Comparison of ENCODE assay signal across 16 cellular contexts in genomic region chr12:122028165-122028591, GRCh38. TPM values are rescaled to one million over a fixed set of nuclear protein-coding genes. Genes with fewer than 3 reads are reported as not detected.
DNase-seq lines count a peak whose midpoint lies in the region; ATAC-seq, FAIRE-seq and TF ChIP-seq lines count a peak whose summit lies in the region.
"Had no signal": no experiment of that assay in that cellular context is flagged by ENCODE, and none has a peak within 500 bp of the region (broad histone marks: within the 10 kb centered on the region; RNA-seq: fewer than 3 reads in every experiment).

No MANE protein-coding gene starts in this region.

- peak overlapping the region; percentile 50 for H3K4me2 ChIP-seq in astrocyte (ENCODE audit: low read length)

- H3K27ac ChIP-seq in astrocyte (ENCODE audit: low read depth, low read length), result no peak overlapping the region
- H3K27ac ChIP-seq: left lung had no signal

- H3K27me3 Mint-ChIP-seq in astrocyte (ENCODE audit: low read depth, unreplicated experiment), result no peaks in the 10 kb centered on the region
- H3K27me3 Mint-ChIP-seq in glutamatergic neuron (ENCODE audit: unreplicated experiment), result peaks cover 18% of the 10 kb centered on the region

- no peak overlapping the region for H3K4me3 ChIP-seq in astrocyte (ENCODE audit: insufficient read depth, low read depth, low read length)
- H3K4me3 ChIP-seq: left lung had no signal

- H3K79me2 ChIP-seq in astrocyte (ENCODE audit: insufficient read depth, low read length), result peaks cover 46% of the 10 kb centered on the region

- peaks cover 29% of the 10 kb centered on the region for H3K4me1 ChIP-seq in astrocyte (ENCODE audit: insufficient read depth, low read length)

- no peaks in the 10 kb centered on the region for H3K36me3 ChIP-seq in astrocyte (ENCODE audit: insufficient read depth, low read length)
- H3K36me3 ChIP-seq: left lung had no signal

- H3K27ac Mint-ChIP-seq in astrocyte (ENCODE audit: unreplicated experiment) (no peak overlapping the region), glutamatergic neuron (ENCODE audit: unreplicated experiment) (peak overlapping the region; percentile 71)

- no peaks in the 10 kb centered on the region for H3K27me3 ChIP-seq in astrocyte (ENCODE audit: insufficient read depth, low read length)

- peaks cover 1% of the 10 kb centered on the region for H3K36me3 Mint-ChIP-seq in astrocyte (ENCODE audit: low read depth, unreplicated experiment)
- H3K36me3 Mint-ChIP-seq in glutamatergic neuron (ENCODE audit: unreplicated experiment), result no peaks in the 10 kb centered on the region

- H4K20me1 ChIP-seq in astrocyte (ENCODE audit: insufficient read depth, low read length), result peaks cover 33% of the 10 kb centered on the region

- H3K9me3 Mint-ChIP-seq in astrocyte (ENCODE audit: unreplicated experiment) (no peaks in the 10 kb centered on the region), glutamatergic neuron (ENCODE audit: unreplicated experiment) (peaks cover 20% of the 10 kb centered on the region)

- H3K9me3 ChIP-seq in astrocyte (ENCODE audit: insufficient read depth, low read depth, low read length), result no peaks in the 10 kb centered on the region
- H3K9me3 ChIP-seq: left lung had no signal

- H3K9ac ChIP-seq in astrocyte (ENCODE audit: low read length), result no peak overlapping the region

- no peak overlapping the region for H2AFZ ChIP-seq in astrocyte (ENCODE audit: low read depth, low read length)

- no peak for ATAC-seq in HG03439 (IDR thresholded peaks at IDR 0.05; ENCODE audit: unreplicated experiment)

- H3K4me3 Mint-ChIP-seq in astrocyte (ENCODE audit: unreplicated experiment) (no peak overlapping the region), glutamatergic neuron (ENCODE audit: unreplicated experiment) (peak overlapping the region; percentile 52)

- FAIRE-seq in astrocyte (lab: Jason Lieb, UNC), result no peak
- FAIRE-seq in H54 (lab: Jason Lieb, UNC), result no peak

- TF ChIP-seq CTCF in astrocyte (IDR thresholded peaks at IDR 0.05; ENCODE audit: insufficient read depth, low read depth, low read length), result no peak
- no peak for TF ChIP-seq CTCF in glutamatergic neuron (IDR thresholded peaks at IDR 0.05; ENCODE audit: partially characterized antibody, unreplicated experiment)

- DNase-seq in DMS 273 (lab: John Stamatoyannopoulos, UW; ENCODE audit: unreplicated experiment), result peak; percentile 34
- no peak for DNase-seq in DMS 273 treated with DMSO at 0.1 percent for 48 hours (lab: John Stamatoyannopoulos, UW)
- DNase-seq in astrocyte (ENCODE audit: low read depth), result peak; percentile 69
- no peak for DNase-seq in glutamatergic neuron
- peak; percentile 22 for DNase-seq in superior temporal gyrus (ENCODE audit: extremely low spot score)
- DNase-seq in AG20443 (ENCODE audit: low spot score), result no peak
- no peak for DNase-seq in H54 (ENCODE audit: insufficient read length, low spot score)
- DNase-seq: activated CD4-positive, alpha-beta T cell treated with anti-CD3 and anti-CD28 coated beads for 1 hour; activated T-cell treated with anti-CD3 and anti-CD28 coated beads, Interleukin-2, amount 50 U/mL, for 1 hour; left lung; NCI-H146; NK-92 treated with Interleukin-12 subunit alpha and Interleukin-12 subunit beta, amount 100 ng/mL, for 24 hours; occipital lobe; SW 1271; trophoblast cell had no signal

- peaks cover 10% of the 10 kb centered on the region for H3K4me1 Mint-ChIP-seq in astrocyte (ENCODE audit: low read depth, unreplicated experiment)
- H3K4me1 Mint-ChIP-seq in glutamatergic neuron (ENCODE audit: low read depth, unreplicated experiment), result peaks cover 49% of the 10 kb centered on the region

- TF ChIP-seq POLR2A in H54 (IDR thresholded peaks at IDR 0.05; ENCODE audit: low read depth, low read length), result no peak

RNA-seq across cellular contexts. Expression of gene BCL7A, which starts 6.5 kb away (rescaled TPM):
- total RNA-seq in astrocyte, result 8.5 and 9.6 TPM in 2 replicates
- 148 TPM for total RNA-seq in glutamatergic neuron (ENCODE audit: unreplicated experiment)

RNA-seq across cellular contexts. Expression of gene MLXIP, which starts 50.4 kb away (rescaled TPM):
- total RNA-seq in astrocyte (62.5 and 73.4 TPM in 2 replicates), glutamatergic neuron (ENCODE audit: unreplicated experiment) (120 TPM)

Comparison
In these comparisons a context has a peak if more than half of its experiments do, and no peak if none do; other contexts are left out.
1. DNase-seq: peak in DMS 273 (single experiment), astrocyte (single experiment) and superior temporal gyrus (single experiment); none in DMS 273 treated with DMSO at 0.1 percent for 48 hours (single experiment), glutamatergic neuron (single experiment), AG20443 (single experiment) and H54 (single experiment).
2. RNA of gene BCL7A, which starts 6.5 kb away (total RNA-seq): 148 TPM in glutamatergic neuron (single experiment); 8.5 to 9.6 TPM in astrocyte; every median in the first group is over 10 times any median in the second.